ENCODE assay signal across 30 cellular contexts in genomic region chr2:55003706-55004639, GRCh38. TPM values are rescaled to one million over a fixed set of nuclear protein-coding genes. Genes with fewer than 3 reads are reported as not detected.
DNase-seq lines count a peak whose midpoint lies in the region; ATAC-seq, FAIRE-seq and TF ChIP-seq lines count a peak whose summit lies in the region.
"Had no signal": no experiment of that assay in that cellular context is flagged by ENCODE, and none has a peak within 500 bp of the region (broad histone marks: within the 10 kb centered on the region; RNA-seq: fewer than 3 reads in every experiment).

No MANE protein-coding gene starts in this region.

- H3K4me1 ChIP-seq in Karpas-422 (ENCODE audit: low read length), result peaks cover 93% of the 10 kb centered on the region
- H3K4me1 ChIP-seq in K562 (replicated peaks in 1 of 2; ENCODE audit: control insufficient read depth in 2 of 2, insufficient read depth in 2 of 2, low read length in 2 of 2), result peaks cover 0 to 57% of the 10 kb centered on the region in 2 experiments; a peak in 3 of 5 replicates
- peaks cover 13 to 22% of the 10 kb centered on the region in 2 donors for H3K4me1 ChIP-seq in mucosa of rectum (ENCODE audit: control insufficient read depth in 2 of 2, insufficient read depth in 2 of 2, low read length in 2 of 2)
- H3K4me1 ChIP-seq in smooth muscle cell (ENCODE audit: low read depth), result peaks cover 28% of the 10 kb centered on the region
- peaks cover 10% of the 10 kb centered on the region for H3K4me1 ChIP-seq in SJCRH30
- peaks cover 30 to 36% of the 10 kb centered on the region in 2 donors for H3K4me1 ChIP-seq in naive thymus-derived CD4-positive, alpha-beta T cell (ENCODE audit: control insufficient read depth in 2 of 2, insufficient read depth in 2 of 2, low read length in 2 of 2)

- ATAC-seq in K562, result peak; percentile 1; the same call in 1 of the 3 replicates
- no peak for ATAC-seq in naive thymus-derived CD4-positive, alpha-beta T cell
- ATAC-seq in HG02642 (IDR thresholded peaks at IDR 0.05; ENCODE audit: poor library complexity, unreplicated experiment), result no peak
- ATAC-seq: body of pancreas, lower lobe of right lung had no signal

- no peak overlapping the region for H3K4me3 Mint-ChIP-seq in naive thymus-derived CD4-positive, alpha-beta T cell
- H3K4me3 Mint-ChIP-seq: activated CD4-positive, alpha-beta memory T cell treated with anti-CD3 and anti-CD28 coated beads for 36 hours had no signal

- H3K79me2 ChIP-seq in Karpas-422 (ENCODE audit: low read length) (peaks cover 98% of the 10 kb centered on the region), K562 (ENCODE audit: control insufficient read depth, insufficient read depth, low read length) (peaks cover 100% of the 10 kb centered on the region), smooth muscle cell (ENCODE audit: low read depth) (peaks cover 100% of the 10 kb centered on the region)

- H3K4me2 ChIP-seq in Karpas-422 (ENCODE audit: low read depth, low read length, poor library complexity, severe bottlenecking) (no peak overlapping the region), K562 (ENCODE audit: insufficient read depth, low read length) (no peak overlapping the region), smooth muscle cell (no peak overlapping the region)

- H3K27ac ChIP-seq in Karpas-422 (ENCODE audit: low read length) (peak overlapping the region; percentile 32), K562 (ENCODE audit: extremely low read depth, low read depth, low read length) (peak overlapping the region; percentile 17; the same call in 1 of the 3 replicates), mucosa of rectum (ENCODE audit: low read depth in 2 of 2, low read length in 2 of 2) (peak overlapping the region; percentile 70 to 79), smooth muscle cell (ENCODE audit: low read depth) (peak overlapping the region; percentile 41), SJCRH30 (no peak overlapping the region)
- H3K27ac ChIP-seq in naive thymus-derived CD4-positive, alpha-beta T cell (ENCODE audit: low read depth, low read length), result no peak overlapping the region
- H3K27ac ChIP-seq: lower lobe of right lung, ovary, SJSA1, spleen, tibial artery had no signal

- no peaks in the 10 kb centered on the region for H3K9me3 Mint-ChIP-seq in naive thymus-derived CD4-positive, alpha-beta T cell
- H3K9me3 Mint-ChIP-seq: activated CD4-positive, alpha-beta memory T cell treated with anti-CD3 and anti-CD28 coated beads for 36 hours had no signal

- peaks cover 34 to 88% (median 77%) of the 10 kb centered on the region in 7 donors for H3K4me1 Mint-ChIP-seq in naive thymus-derived CD4-positive, alpha-beta T cell

- WGBS in K562 (ENCODE audit: insufficient coverage, low coverage, missing lambda C conversion rate), result 83% methylated on average over 10 of the region's 10 CpGs
- 93% methylated on average over 10 of the region's 10 CpGs for WGBS in smooth muscle cell (ENCODE audit: low lambda C conversion rate)

- no peaks in the 10 kb centered on the region for H3K27me3 ChIP-seq in Karpas-422 (ENCODE audit: low read length)
- no peaks in the 10 kb centered on the region for H3K27me3 ChIP-seq in K562 (ENCODE audit: control insufficient read depth in 2 of 2, insufficient read depth in 2 of 2, low read length in 2 of 2)
- no peaks in the 10 kb centered on the region for H3K27me3 ChIP-seq in mucosa of rectum (ENCODE audit: control insufficient read depth in 2 of 2, insufficient read depth in 2 of 2, low read length in 2 of 2)
- H3K27me3 ChIP-seq in smooth muscle cell (ENCODE audit: low read depth), result no peaks in the 10 kb centered on the region
- no peaks in the 10 kb centered on the region for H3K27me3 ChIP-seq in SJCRH30
- no peaks in the 10 kb centered on the region for H3K27me3 ChIP-seq in naive thymus-derived CD4-positive, alpha-beta T cell (ENCODE audit: control insufficient read depth in 2 of 2, insufficient read depth in 2 of 2, low read length in 2 of 2)
- H3K27me3 ChIP-seq: body of pancreas, ovary, SJSA1, spleen, stomach, tibial artery had no signal

- H3K36me3 Mint-ChIP-seq in naive thymus-derived CD4-positive, alpha-beta T cell, result peaks cover 0 to 6% (median 0%) of the 10 kb centered on the region in 5 donors
- H3K36me3 Mint-ChIP-seq: activated CD4-positive, alpha-beta memory T cell treated with anti-CD3 and anti-CD28 coated beads for 36 hours had no signal

- no peak for TF ChIP-seq RAD21 in K562 (CRISPR knock-in tag; conservative IDR thresholded peaks at IDR 0.05 in 1 of 2, IDR thresholded peaks at IDR 0.05 in 1 of 2)

- CTCF ChIA-PET in K562 (lab: Yijun Ruan, JAX; ENCODE audit: low intra/inter-chr PET ratio), result no interaction called here
- CTCF ChIA-PET in naive thymus-derived CD4-positive, alpha-beta T cell (lab: Charles Lee), result no interaction called here

- no peak for TF ChIP-seq CTCF in K562 (IDR thresholded peaks at IDR 0.05 in 2 of 3, conservative IDR thresholded peaks at IDR 0.05 in 1 of 3; ENCODE audit: insufficient read depth in 2 of 3, low read depth in 1 of 3, low read length in 3 of 3)
- TF ChIP-seq CTCF in smooth muscle cell (IDR thresholded peaks at IDR 0.05; ENCODE audit: borderline replicate concordance, insufficient read depth, poor library complexity, severe bottlenecking), result no peak

- H4K20me1 ChIP-seq in Karpas-422 (ENCODE audit: insufficient read depth, low read depth, low read length), result no peaks in the 10 kb centered on the region
- peaks cover 47% of the 10 kb centered on the region for H4K20me1 ChIP-seq in K562 (replicated peaks; ENCODE audit: control insufficient read depth, insufficient read depth, low read length)
- peaks cover 100% of the 10 kb centered on the region for H4K20me1 ChIP-seq in smooth muscle cell (ENCODE audit: low read depth)

- H3F3A ChIP-seq in smooth muscle cell (ENCODE audit: low read depth), result peaks cover 18% of the 10 kb centered on the region

- in situ Hi-C loops in K562 (cut with MboI), result no loop called here

- no peak overlapping the region for H2AFZ ChIP-seq in Karpas-422 (ENCODE audit: low read length)
- no peak overlapping the region for H2AFZ ChIP-seq in K562 (ENCODE audit: low read depth, low read length)
- no peak overlapping the region for H2AFZ ChIP-seq in smooth muscle cell (ENCODE audit: low read depth)

- no peak overlapping the region for H3K4me3 ChIP-seq in Karpas-422 (ENCODE audit: low read length)
- H3K4me3 ChIP-seq in K562, result no peak overlapping the region
- peak overlapping the region in 1 of 2 donors; percentile 49 for H3K4me3 ChIP-seq in mucosa of rectum (ENCODE audit: low read length in 2 of 2)
- peak overlapping the region; percentile 7 for H3K4me3 ChIP-seq in smooth muscle cell
- no peak overlapping the region for H3K4me3 ChIP-seq in SJCRH30
- no peak overlapping the region for H3K4me3 ChIP-seq in naive thymus-derived CD4-positive, alpha-beta T cell (ENCODE audit: low read length)
- H3K4me3 ChIP-seq: body of pancreas, lower lobe of right lung, ovary, SJSA1, spleen, stomach, tibial artery had no signal

- H3K36me3 ChIP-seq in Karpas-422 (ENCODE audit: insufficient read depth, low read length) (no peaks in the 10 kb centered on the region), K562 (ENCODE audit: control insufficient read depth, insufficient read depth, low read length) (peaks cover 2% of the 10 kb centered on the region; the same call in 1 of the 3 replicates), mucosa of rectum (ENCODE audit: control insufficient read depth in 2 of 2, insufficient read depth in 2 of 2, low read length in 2 of 2) (no peaks in the 10 kb centered on the region), smooth muscle cell (ENCODE audit: low read depth) (no peaks in the 10 kb centered on the region), SJCRH30 (no peaks in the 10 kb centered on the region)
- no peaks in the 10 kb centered on the region for H3K36me3 ChIP-seq in naive thymus-derived CD4-positive, alpha-beta T cell (ENCODE audit: control insufficient read depth in 2 of 3, insufficient read depth in 3 of 3, low read length in 3 of 3)
- H3K36me3 ChIP-seq: lower lobe of right lung, ovary, SJSA1, spleen, stomach, tibial artery had no signal

- H3K9me1 ChIP-seq in K562 (ENCODE audit: control insufficient read depth, insufficient read depth, low read length), result no peaks in the 10 kb centered on the region

- no peak for TF ChIP-seq EP300 in K562 (IDR thresholded peaks at IDR 0.05; ENCODE audit: low read length)

- no peak for TF ChIP-seq POLR2A in K562 (conservative IDR thresholded peaks at IDR 0.05)

- no peak for FAIRE-seq in K562 (lab: Jason Lieb, UNC)
- FAIRE-seq: endothelial cell of umbilical vein, GM12892 had no signal

- H3K27ac Mint-ChIP-seq in naive thymus-derived CD4-positive, alpha-beta T cell, result peak overlapping the region in 1 of 9 donors; percentile 30
- H3K27ac Mint-ChIP-seq: activated CD4-positive, alpha-beta memory T cell treated with anti-CD3 and anti-CD28 coated beads for 36 hours had no signal

- H3K9me3 ChIP-seq in Karpas-422 (ENCODE audit: low read length), result no peaks in the 10 kb centered on the region
- H3K9me3 ChIP-seq in K562 (replicated peaks; ENCODE audit: control insufficient read depth, insufficient read depth, low read depth, low read length), result no peaks in the 10 kb centered on the region
- no peaks in the 10 kb centered on the region for H3K9me3 ChIP-seq in mucosa of rectum (ENCODE audit: control insufficient read depth in 2 of 2, low read length in 2 of 2)
- no peaks in the 10 kb centered on the region for H3K9me3 ChIP-seq in smooth muscle cell (replicated peaks; ENCODE audit: low read depth)
- H3K9me3 ChIP-seq in SJCRH30 (replicated peaks), result no peaks in the 10 kb centered on the region
- no peaks in the 10 kb centered on the region for H3K9me3 ChIP-seq in naive thymus-derived CD4-positive, alpha-beta T cell (ENCODE audit: control insufficient read depth in 2 of 3, low read length in 3 of 3)
- H3K9me3 ChIP-seq: body of pancreas, lower lobe of right lung, ovary, SJSA1, spleen, stomach, tibial artery had no signal

- POLR2A ChIA-PET in K562 (lab: Yijun Ruan, JAX), result interaction anchor here (0.6 to 4.0 kb wide), 3 partner anchors 9 to 415 kb away, joined by 3 to 14 read pairs (median 4); no protein-coding TSS in a partner anchor
- POLR2A ChIA-PET in naive thymus-derived CD4-positive, alpha-beta T cell (lab: Charles Lee), result interaction anchor here (0.8 kb wide), 1 partner anchor 219 kb away, joined by 3 read pairs; no protein-coding TSS in a partner anchor

- DNase-seq in Karpas-422 (no peak), K562 (ENCODE audit: extremely low read depth in 1 of 4, low spot score in 3 of 4) (no peak), smooth muscle cell (lab: John Stamatoyannopoulos, UW; ENCODE audit: unreplicated experiment) (no peak), SJCRH30 (no peak), SKM-1 treated with dmso at 0.1 percent for 144 hours (lab: John Stamatoyannopoulos, UW; ENCODE audit: unreplicated experiment) (no peak)
- no peak for DNase-seq in naive thymus-derived CD4-positive, alpha-beta T cell
- DNase-seq: activated CD4-positive, alpha-beta memory T cell treated with anti-CD3 and anti-CD28 coated beads for 36 hours; activated CD4-positive, CD25-positive, alpha-beta regulatory T cell treated with anti-CD3 and anti-CD28 coated beads, Interleukin-2, amount 50 U/mL, for 72 hours; activated naive CD4-positive, alpha-beta T cell treated with Interleukin-2 at 50 U/mL for 16 hours; body of pancreas; COR-L47; DMS53; H7; hippocampal formation; Kasumi-1; lower lobe of right lung; MV-4-11; NCI-H1436; NCI-H2081 treated with DMSO at 0.1 percent for 48 hours; NCI-H345; NCI-H748 treated with DMSO at 0.1 percent for 48 hours; ovary; spleen; stomach; tibial artery had no signal

- intact Hi-C loops in K562 (cut with micrococcal nuclease), result no loop called here
- intact Hi-C loops in naive thymus-derived CD4-positive, alpha-beta T cell (cut with micrococcal nuclease), result no loop called here

- no peaks in the 10 kb centered on the region for H3K9me2 ChIP-seq in Karpas-422 (replicated peaks; ENCODE audit: insufficient read depth, low read length)

- H3K9ac ChIP-seq in Karpas-422 (ENCODE audit: low read length) (no peak overlapping the region), K562 (ENCODE audit: insufficient read depth in 1 of 2, low read depth in 2 of 2, low read length in 2 of 2) (no peak overlapping the region), mucosa of rectum (ENCODE audit: low read depth in 1 of 2, low read length in 2 of 2) (no peak overlapping the region), smooth muscle cell (ENCODE audit: low read depth) (no peak overlapping the region)

- H3K27me3 Mint-ChIP-seq in naive thymus-derived CD4-positive, alpha-beta T cell, result no peaks in the 10 kb centered on the region
- H3K27me3 Mint-ChIP-seq: activated CD4-positive, alpha-beta memory T cell treated with anti-CD3 and anti-CD28 coated beads for 36 hours had no signal

- BruUV-seq in K562 (replicated peaks; lab: Mats Ljungman, UMichigan), result no TSS peak

RNA-seq across cellular contexts. Expression of gene RTN4, which starts 46.3 kb away (rescaled TPM):
- 72.3 and 109 TPM in 2 replicates for total RNA-seq in Karpas-422 (2014; rRNA removed; shearing (Covaris generic); ENCODE audit: low replicate concordance)
- 172 and 408 TPM in 2 replicates for total RNA-seq in K562 (2011; cell fraction: chromatin; rRNA removed; ENCODE audit: low replicate concordance)
- 188 and 224 TPM in 2 replicates for total RNA-seq in K562 (2011; cell fraction: nucleolus; rRNA removed)
- total RNA-seq in K562 (2011; cell fraction: nucleoplasm; rRNA removed), result 397 and 411 TPM in 2 replicates
- total RNA-seq in K562 (2014; rRNA removed), result 96.7 and 123 TPM in 2 replicates
- total RNA-seq in K562 (2014; rRNA removed; fragmentation: Illumina TruSeq; extraction: Trizol), result 116 and 139 TPM in 2 replicates
- total RNA-seq in K562 (2015; rRNA removed; fragmentation: Illumina TruSeq; extraction: Trizol), result 67.3 and 73.0 TPM in 2 replicates
- 228 and 238 TPM in 2 replicates for total RNA-seq in K562 (2021)
- 144 and 147 TPM in 2 replicates for polyA plus RNA-seq in K562 (2011; rRNA removed)
- 58.0 and 129 TPM in 2 replicates for polyA plus RNA-seq in K562 (2011; cell fraction: cytosol; rRNA removed)
- 49.3 and 111 TPM in 2 replicates for polyA plus RNA-seq in K562 (2011; cell fraction: nucleus; rRNA removed)
- polyA plus RNA-seq in K562 (2012), result 173 and 413 TPM in 2 replicates
- 217 and 248 TPM in 2 replicates for polyA plus RNA-seq in K562 (2014; fragmentation: Illumina TruSeq; extraction: Trizol)
- 10 to 100 TPM; 75.8 to 90.3 TPM for polyA plus RNA-seq in K562 (2014; fragmentation: Nextera tagmentation; extraction: Ambion mirVana)
- polyA plus RNA-seq in K562 (2014; rRNA removed), result 141 and 151 TPM in 2 replicates
- polyA minus RNA-seq in K562 (2011; rRNA and poly(A)+ RNA removed), result 151 and 172 TPM in 2 replicates
- polyA minus RNA-seq in K562 (2011; cell fraction: cytosol; rRNA and poly(A)+ RNA removed), result 70.4 and 76.7 TPM in 2 replicates
- 45.9 and 84.7 TPM in 2 replicates for polyA minus RNA-seq in K562 (2011; cell fraction: nucleus; rRNA and poly(A)+ RNA removed)
- 246 and 295 TPM in 2 replicates for total RNA-seq in smooth muscle cell
- polyA plus RNA-seq in smooth muscle cell, result 335 and 371 TPM in 2 replicates
- 153 and 164 TPM in 2 replicates for total RNA-seq in SJCRH30 (2014; rRNA removed; shearing (Covaris generic))
- total RNA-seq in naive thymus-derived CD4-positive, alpha-beta T cell, result 100 to 1,000 TPM in 1 of 5 experiments, 10 to 100 TPM in 4; 59.6 to 100 (median 65.1) TPM
- 100 to 1,000 TPM in 1 of 2 donors, 10 to 100 TPM in 1; 61.2 to 126 TPM for polyA plus RNA-seq in naive thymus-derived CD4-positive, alpha-beta T cell

Comparison
In these comparisons a context has a peak if more than half of its experiments do, and no peak if none do; other contexts are left out.
1. H3K27ac ChIP-seq: peak in Karpas-422 (single experiment), K562 (single experiment), mucosa of rectum (2 of 2) and smooth muscle cell (single experiment); none in SJCRH30 (single experiment) and naive thymus-derived CD4-positive, alpha-beta T cell (single experiment).